9 cellular contexts compared by ENCODE assay signal in genomic region chr15:70474367-70474681, GRCh38.
DNase-seq lines count a peak whose midpoint lies in the region; ATAC-seq and TF ChIP-seq lines count a peak whose summit lies in the region.
"Had no signal": no experiment of that assay in that cellular context is flagged by ENCODE, and none has a peak within 500 bp of the region (broad histone marks: within the 10 kb centered on the region; RNA-seq: fewer than 3 reads in every experiment).

No MANE protein-coding gene starts in this region.

- H3K4me1 ChIP-seq in CD4-positive, alpha-beta memory T cell (ENCODE audit: insufficient read depth, low read length) = peaks cover 31% of the 10 kb centered on the region
- H3K4me1 ChIP-seq in SK-N-SH (ENCODE audit: control insufficient read depth in 1 of 2, insufficient read depth in 2 of 2, low read depth in 1 of 2, low read length in 1 of 2) (peaks cover 25 to 38% of the 10 kb centered on the region in 2 experiments), esophagus squamous epithelium (peaks cover 14 to 33% (median 17%) of the 10 kb centered on the region in 3 donors), rectal smooth muscle tissue (ENCODE audit: control insufficient read depth, insufficient read depth, low read length) (no peaks in the 10 kb centered on the region)

- peaks cover 16% of the 10 kb centered on the region for H3F3A ChIP-seq in SK-N-SH (replicated peaks; ENCODE audit: insufficient read depth)

- no peaks in the 10 kb centered on the region for H4K20me1 ChIP-seq in SK-N-SH (ENCODE audit: insufficient read depth)

- H3K27me3 Mint-ChIP-seq in CD4-positive, alpha-beta memory T cell = peaks cover 3 to 7% of the 10 kb centered on the region in 2 donors

- H3K79me2 ChIP-seq in SK-N-SH (ENCODE audit: insufficient read depth) = no peaks in the 10 kb centered on the region

- no peaks in the 10 kb centered on the region for H3K9me3 Mint-ChIP-seq in CD4-positive, alpha-beta memory T cell

- TF ChIP-seq RAD21 in SK-N-SH (IDR thresholded peaks at IDR 0.05; ENCODE audit: low read length) = no peak

- no peaks in the 10 kb centered on the region for H3K27me3 ChIP-seq in CD4-positive, alpha-beta memory T cell (ENCODE audit: insufficient read depth, low read length)
- H3K27me3 ChIP-seq in SK-N-SH (ENCODE audit: insufficient read depth) = no peaks in the 10 kb centered on the region
- peaks cover 0 to 63% (median 0%) of the 10 kb centered on the region in 4 donors for H3K27me3 ChIP-seq in esophagus squamous epithelium
- no peaks in the 10 kb centered on the region for H3K27me3 ChIP-seq in rectal smooth muscle tissue (ENCODE audit: control insufficient read depth, insufficient read depth, low read length)

- no peaks in the 10 kb centered on the region for H3K9me2 ChIP-seq in SK-N-SH

- no peak for TF ChIP-seq POLR2A in esophagus squamous epithelium (IDR thresholded peaks at IDR 0.05)

- 76% methylated on average over 4 of the region's 4 CpGs for WGBS in SK-N-SH (ENCODE audit: low lambda C conversion rate)
- 0 to 10% methylated on average over 2 of the region's 4 CpGs for WGBS in esophagus squamous epithelium, 2 donors

- H3K36me3 ChIP-seq in CD4-positive, alpha-beta memory T cell (ENCODE audit: insufficient read depth, low read length) = no peaks in the 10 kb centered on the region
- H3K36me3 ChIP-seq in SK-N-SH (replicated peaks in 1 of 2; ENCODE audit: control insufficient read depth in 1 of 2, insufficient read depth in 2 of 2, low read length in 1 of 2) = no peaks in the 10 kb centered on the region
- no peaks in the 10 kb centered on the region for H3K36me3 ChIP-seq in esophagus squamous epithelium
- no peaks in the 10 kb centered on the region for H3K36me3 ChIP-seq in rectal smooth muscle tissue (ENCODE audit: control insufficient read depth, insufficient read depth, low read length)

- POLR2A ChIA-PET in CD4-positive, alpha-beta memory T cell (lab: Charles Lee; ENCODE audit: partially characterized antibody) = interaction anchor here (1.0 kb wide), 1 partner anchor 19 kb away, joined by 3 read pairs; no protein-coding TSS in a partner anchor
- POLR2A ChIA-PET in SK-N-SH (lab: Yijun Ruan, JAX) = no interaction called here

- ATAC-seq in HG03354 (IDR thresholded peaks at IDR 0.05; ENCODE audit: poor library complexity, severe bottlenecking, unreplicated experiment) = no peak

- H2AFZ ChIP-seq in SK-N-SH (ENCODE audit: low read depth) = no peak overlapping the region

- no peaks in the 10 kb centered on the region for H3K36me3 Mint-ChIP-seq in CD4-positive, alpha-beta memory T cell

- TF ChIP-seq CTCF in SK-N-SH (IDR thresholded peaks at IDR 0.05) = no peak
- no peak for TF ChIP-seq CTCF in esophagus squamous epithelium (IDR thresholded peaks at IDR 0.05)

- no peaks in the 10 kb centered on the region for H3K9me3 ChIP-seq in CD4-positive, alpha-beta memory T cell (ENCODE audit: control insufficient read depth in 1 of 2, low read length in 2 of 2)
- no peaks in the 10 kb centered on the region for H3K9me3 ChIP-seq in SK-N-SH
- no peaks in the 10 kb centered on the region for H3K9me3 ChIP-seq in esophagus squamous epithelium

- no peak overlapping the region for H3K4me3 ChIP-seq in CD4-positive, alpha-beta memory T cell (ENCODE audit: low read length in 2 of 2)
- H3K4me3 ChIP-seq in SK-N-SH (ENCODE audit: low read depth in 2 of 2, low read length in 1 of 2) (no peak overlapping the region), esophagus squamous epithelium (peak overlapping the region; percentile 20 to 53 (median 30)), rectal smooth muscle tissue (ENCODE audit: low read length) (no peak overlapping the region)

- peak overlapping the region; percentile 26; the same call in 1 of the 2 replicates for H3K9ac ChIP-seq in SK-N-SH
- no peak overlapping the region for H3K9ac ChIP-seq in rectal smooth muscle tissue (ENCODE audit: low read length)

- intact Hi-C loops in CD4-positive, alpha-beta memory T cell (cut with micrococcal nuclease) = no loop called here
- intact Hi-C loops in esophagus squamous epithelium (cut with DNase I) = no loop called here

- H3K27ac ChIP-seq in CD4-positive, alpha-beta memory T cell (ENCODE audit: low read depth, low read length) = no peak overlapping the region
- H3K27ac ChIP-seq in SK-N-SH (ENCODE audit: low read depth in 2 of 2, low read length in 1 of 2) (peak overlapping the region; percentile 75 to 86; a peak in 3 of 4 replicates), esophagus squamous epithelium (peak overlapping the region; percentile 72 to 86 (median 76)), rectal smooth muscle tissue (ENCODE audit: low read depth, low read length) (peak overlapping the region; percentile 41)

- H3K27ac Mint-ChIP-seq in CD4-positive, alpha-beta memory T cell = peak overlapping the region in 2 of 7 donors; percentile 10 to 57

- peaks cover 17 to 47% (median 32%) of the 10 kb centered on the region in 4 donors for H3K4me1 Mint-ChIP-seq in CD4-positive, alpha-beta memory T cell

- CTCF ChIA-PET in CD4-positive, alpha-beta memory T cell (lab: Charles Lee; ENCODE audit: partially characterized antibody) = interaction anchor here (1.1 to 4.2 kb wide), 5 partner anchors 8 to 1006 kb away, joined by 3 to 32 read pairs (median 8); no protein-coding TSS in a partner anchor
- CTCF ChIA-PET in SK-N-SH (lab: Yijun Ruan, JAX) = interaction anchor here (0.6 to 1.3 kb wide), 3 partner anchors 14 to 952 kb away, joined by 3 to 6 read pairs (median 3); no protein-coding TSS in a partner anchor

- peak overlapping the region in 5 of 8 donors; percentile 40 to 70 (median 48) for H3K4me3 Mint-ChIP-seq in CD4-positive, alpha-beta memory T cell

- DNase-seq in CD4-positive, alpha-beta memory T cell = no peak
- DNase-seq in SK-N-SH = no peak
- no peak for DNase-seq in esophagus squamous epithelium (lab: John Stamatoyannopoulos, UW)
- no peak for DNase-seq in effector CD8-positive, alpha-beta T cell (lab: John Stamatoyannopoulos, UW)
- no peak for DNase-seq in stimulated activated naive CD4-positive, alpha-beta T cell treated with Interleukin-2 at 50 U/mL for 16 hours (lab: John Stamatoyannopoulos, UW)
- no peak for DNase-seq in NCI-H82 treated with DMSO at 0.1 percent for 48 hours (lab: John Stamatoyannopoulos, UW; ENCODE audit: unreplicated experiment)
- DNase-seq: NCI-H1417 treated with DMSO at 0.1 percent for 48 hours had no signal

- peak overlapping the region; percentile 68 for H3K4me2 ChIP-seq in SK-N-SH

- no peak for TF ChIP-seq EP300 in SK-N-SH (IDR thresholded peaks at IDR 0.05; ENCODE audit: borderline replicate concordance in 1 of 2, low read depth in 1 of 2, low read length in 1 of 2)

TF ChIP-seq in SK-N-SH, 30 proteins besides CTCF, POLR2A, EP300 and RAD21 (continues in another document):
- TF ChIP-seq, protein P1, sequence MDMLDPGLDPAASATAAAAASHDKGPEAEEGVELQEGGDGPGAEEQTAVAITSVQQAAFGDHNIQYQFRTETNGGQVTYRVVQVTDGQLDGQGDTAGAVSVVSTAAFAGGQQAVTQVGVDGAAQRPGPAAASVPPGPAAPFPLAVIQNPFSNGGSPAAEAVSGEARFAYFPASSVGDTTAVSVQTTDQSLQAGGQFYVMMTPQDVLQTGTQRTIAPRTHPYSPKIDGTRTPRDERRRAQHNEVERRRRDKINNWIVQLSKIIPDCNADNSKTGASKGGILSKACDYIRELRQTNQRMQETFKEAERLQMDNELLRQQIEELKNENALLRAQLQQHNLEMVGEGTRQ (IDR thresholded peaks at IDR 0.05; ENCODE audit: borderline replicate concordance, low read depth, low read length) = no peak
- TF ChIP-seq FOXM1 (IDR thresholded peaks at IDR 0.05; ENCODE audit: low read depth) (no peak), MEF2A (IDR thresholded peaks at IDR 0.05; ENCODE audit: borderline replicate concordance, low read depth) (no peak), TEAD4 (IDR thresholded peaks at IDR 0.05; ENCODE audit: borderline replicate concordance, insufficient read depth) (no peak), EZH2phosphoT487 (IDR thresholded peaks at IDR 0.05; ENCODE audit: borderline replicate concordance, low read depth) (no peak), RFX5 (IDR thresholded peaks at IDR 0.05; ENCODE audit: low read length) (no peak), FOXJ3 (CRISPR knock-in tag; IDR thresholded peaks at IDR 0.05) (no peak), JUND (IDR thresholded peaks at IDR 0.05) (no peak), TCF12 (IDR thresholded peaks at IDR 0.05) (no peak), FOSL2 (IDR thresholded peaks at IDR 0.05; ENCODE audit: borderline replicate concordance, low read depth) (no peak)
- TF ChIP-seq, protein P2, sequence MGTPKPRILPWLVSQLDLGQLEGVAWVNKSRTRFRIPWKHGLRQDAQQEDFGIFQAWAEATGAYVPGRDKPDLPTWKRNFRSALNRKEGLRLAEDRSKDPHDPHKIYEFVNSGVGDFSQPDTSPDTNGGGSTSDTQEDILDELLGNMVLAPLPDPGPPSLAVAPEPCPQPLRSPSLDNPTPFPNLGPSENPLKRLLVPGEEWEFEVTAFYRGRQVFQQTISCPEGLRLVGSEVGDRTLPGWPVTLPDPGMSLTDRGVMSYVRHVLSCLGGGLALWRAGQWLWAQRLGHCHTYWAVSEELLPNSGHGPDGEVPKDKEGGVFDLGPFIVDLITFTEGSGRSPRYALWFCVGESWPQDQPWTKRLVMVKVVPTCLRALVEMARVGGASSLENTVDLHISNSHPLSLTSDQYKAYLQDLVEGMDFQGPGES (IDR thresholded peaks at IDR 0.05; ENCODE audit: low read depth, low read length) = no peak
- TF ChIP-seq, protein P3, sequence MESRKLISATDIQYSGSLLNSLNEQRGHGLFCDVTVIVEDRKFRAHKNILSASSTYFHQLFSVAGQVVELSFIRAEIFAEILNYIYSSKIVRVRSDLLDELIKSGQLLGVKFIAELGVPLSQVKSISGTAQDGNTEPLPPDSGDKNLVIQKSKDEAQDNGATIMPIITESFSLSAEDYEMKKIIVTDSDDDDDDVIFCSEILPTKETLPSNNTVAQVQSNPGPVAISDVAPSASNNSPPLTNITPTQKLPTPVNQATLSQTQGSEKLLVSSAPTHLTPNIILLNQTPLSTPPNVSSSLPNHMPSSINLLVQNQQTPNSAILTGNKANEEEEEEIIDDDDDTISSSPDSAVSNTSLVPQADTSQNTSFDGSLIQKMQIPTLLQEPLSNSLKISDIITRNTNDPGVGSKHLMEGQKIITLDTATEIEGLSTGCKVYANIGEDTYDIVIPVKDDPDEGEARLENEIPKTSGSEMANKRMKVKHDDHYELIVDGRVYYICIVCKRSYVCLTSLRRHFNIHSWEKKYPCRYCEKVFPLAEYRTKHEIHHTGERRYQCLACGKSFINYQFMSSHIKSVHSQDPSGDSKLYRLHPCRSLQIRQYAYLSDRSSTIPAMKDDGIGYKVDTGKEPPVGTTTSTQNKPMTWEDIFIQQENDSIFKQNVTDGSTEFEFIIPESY (IDR thresholded peaks at IDR 0.05; ENCODE audit: borderline replicate concordance, low read depth) = no peak

Comparison
In these comparisons a context has a peak if more than half of its experiments do, and no peak if none do; other contexts are left out.
1. H3K4me3 ChIP-seq: peak in esophagus squamous epithelium (4 of 4); none in CD4-positive, alpha-beta memory T cell (0 of 2), SK-N-SH (0 of 2) and rectal smooth muscle tissue (single experiment).